Comparison of ENCODE assay signal across 16 cellular contexts in the genomic region with DNA sequence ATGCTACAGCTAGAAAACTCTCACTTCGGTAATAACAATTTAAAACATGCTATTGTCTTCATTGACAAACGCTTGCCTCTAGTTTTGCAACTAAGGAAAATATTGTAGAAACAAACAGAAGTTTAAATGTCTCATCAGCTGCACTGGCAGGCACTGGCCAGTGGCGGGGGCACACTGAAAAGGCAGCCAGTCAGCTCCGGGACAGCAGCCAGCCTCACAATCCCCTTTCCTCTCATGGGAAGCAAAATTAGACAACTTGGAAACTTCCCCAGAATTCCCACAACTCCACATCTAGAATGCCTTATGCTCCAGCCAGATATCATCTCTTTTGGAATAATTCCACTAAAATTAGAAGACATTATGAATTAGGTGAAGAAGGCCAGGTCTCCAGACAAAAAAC.
DNase-seq lines count a peak whose midpoint lies in the region; ATAC-seq and TF ChIP-seq lines count a peak whose summit lies in the region.
"Had no signal": no experiment of that assay in that cellular context is flagged by ENCODE, and none has a peak within 500 bp of the region (broad histone marks: within the 10 kb centered on the region; RNA-seq: fewer than 3 reads in every experiment).

No MANE protein-coding gene starts in this region.

- H3K36me3 ChIP-seq in cardiac muscle cell: peaks cover 5% of the 10 kb centered on the region
- H3K36me3 ChIP-seq in vagina: peaks cover 6 to 62% of the 10 kb centered on the region in 2 donors
- H3K36me3 ChIP-seq in OCI-LY7 (ENCODE audit: insufficient read depth, low read length): peaks cover 2% of the 10 kb centered on the region; the same call in 1 of the 2 replicates

- POLR2A ChIA-PET in OCI-LY7 (lab: Charles Lee): interaction anchor here (0.6 kb wide), 1 partner anchor 50 kb away, joined by 5 read pairs; no protein-coding TSS in a partner anchor

- TF ChIP-seq CTCF in astrocyte of the cerebellum (IDR thresholded peaks at IDR 0.05; ENCODE audit: low read depth, low read length, missing control alignments) (peak; percentile 51), cardiac muscle cell (IDR thresholded peaks at IDR 0.05; ENCODE audit: low read depth, low read length) (peak; percentile 46), vagina (IDR thresholded peaks at IDR 0.05) (peak in 1 of 3 experiments; percentile 12), OCI-LY7 (conservative IDR thresholded peaks at IDR 0.05; ENCODE audit: low read length) (no peak)

- no peak overlapping the region for H3K4me3 ChIP-seq in astrocyte of the cerebellum (ENCODE audit: low read depth, low read length)
- H3K4me3 ChIP-seq in cardiac muscle cell: no peak overlapping the region
- H3K4me3 ChIP-seq in vagina: no peak overlapping the region
- no peak overlapping the region for H3K4me3 ChIP-seq in OCI-LY7 (ENCODE audit: low read depth, low read length, poor library complexity, severe bottlenecking)
- H3K4me3 ChIP-seq: testis had no signal

- H3K27me3 ChIP-seq in cardiac muscle cell (no peaks in the 10 kb centered on the region), vagina (no peaks in the 10 kb centered on the region)
- H3K27me3 ChIP-seq: foreskin keratinocyte, testis had no signal

- no peaks in the 10 kb centered on the region for H3K9me2 ChIP-seq in OCI-LY7 (ENCODE audit: insufficient read depth, low read length)

- no peak for TF ChIP-seq POLR2A in vagina (IDR thresholded peaks at IDR 0.05)

- H3K4me1 ChIP-seq in cardiac muscle cell (ENCODE audit: low read depth) (no peaks in the 10 kb centered on the region), vagina (no peaks in the 10 kb centered on the region), OCI-LY7 (ENCODE audit: insufficient read depth, low read length, poor library complexity, severe bottlenecking) (no peaks in the 10 kb centered on the region)
- H3K4me1 ChIP-seq: foreskin keratinocyte, testis had no signal

- no peaks in the 10 kb centered on the region for H3K79me2 ChIP-seq in OCI-LY7 (ENCODE audit: insufficient read depth, low read depth, low read length)

- H3K4me2 ChIP-seq in OCI-LY7 (ENCODE audit: low read length): no peak overlapping the region

- CTCF ChIA-PET in OCI-LY7 (lab: Charles Lee; ENCODE audit: unreplicated experiment): no interaction called here

- no peaks in the 10 kb centered on the region for H4K20me1 ChIP-seq in OCI-LY7 (ENCODE audit: insufficient read depth, low read length)

- no peak overlapping the region for H3K27ac ChIP-seq in cardiac muscle cell
- H3K27ac ChIP-seq in vagina: no peak overlapping the region
- no peak overlapping the region for H3K27ac ChIP-seq in OCI-LY7 (ENCODE audit: low read depth, low read length, poor library complexity, severe bottlenecking)
- H3K27ac ChIP-seq: foreskin keratinocyte, testis had no signal

- peak; percentile 76 for DNase-seq in EH (ENCODE audit: low read depth)
- peak; percentile 78 for DNase-seq in astrocyte of the cerebellum (ENCODE audit: low read depth)
- peak in 1 of 2 donors; percentile 88 for DNase-seq in cardiac muscle cell (ENCODE audit: low read depth in 1 of 2, low spot score in 1 of 2)
- DNase-seq in sciatic nerve (ENCODE audit: low spot score): no peak
- DNase-seq in vagina (ENCODE audit: extremely low spot score in 2 of 2): no peak
- DNase-seq in OCI-LY7 (ENCODE audit: low spot score): no peak
- no peak for DNase-seq in NOMO-1 treated with dmso at 0.1 percent for 144 hours (lab: John Stamatoyannopoulos, UW; ENCODE audit: unreplicated experiment)
- DNase-seq: activated CD4-positive, alpha-beta T cell treated with anti-CD3 and anti-CD28 coated beads for 1 hour; Caco-2; foreskin keratinocyte; NCI-H187 treated with DMSO at 0.1 percent for 48 hours; RPMI8226; stimulated activated CD4-positive, alpha-beta T cell treated with anti-CD3 and anti-CD28 coated beads, Interleukin-2, amount 100 ng/mL, for 24 hours; testis had no signal

- H3K9me3 ChIP-seq in cardiac muscle cell (ENCODE audit: low read depth): no peaks in the 10 kb centered on the region
- H3K9me3 ChIP-seq in vagina: no peaks in the 10 kb centered on the region
- H3K9me3 ChIP-seq in OCI-LY7 (ENCODE audit: low read length): no peaks in the 10 kb centered on the region
- H3K9me3 ChIP-seq: Caco-2, testis had no signal

- H2AFZ ChIP-seq in OCI-LY7 (ENCODE audit: low read length): no peak overlapping the region

- peak; percentile 65 for ATAC-seq in sciatic nerve
- ATAC-seq in HG02642 (IDR thresholded peaks at IDR 0.05; ENCODE audit: poor library complexity, unreplicated experiment): no peak
- ATAC-seq: foreskin keratinocyte, HCT116 had no signal

- intact Hi-C loops in sciatic nerve (cut with DNase I) (no loop called here), vagina (cut with DNase I) (no loop called here), OCI-LY7 (cut with micrococcal nuclease; ENCODE audit: unreplicated experiment) (no loop called here)

- in situ Hi-C loops in astrocyte of the cerebellum (cut with HindIII; ENCODE audit: low sequenced_read_pairs): no loop called here

- no TSS peak for BruUV-seq in OCI-LY7 (replicated peaks; lab: Mats Ljungman, UMichigan)

Comparison
In these comparisons a context has a peak if more than half of its experiments do, and no peak if none do; other contexts are left out.
1. DNase-seq: peak in EH (single experiment) and astrocyte of the cerebellum (single experiment); none in sciatic nerve (single experiment), vagina (0 of 2), OCI-LY7 (single experiment) and NOMO-1 treated with dmso at 0.1 percent for 144 hours (single experiment).